ENCODE assay signal across 19 cellular contexts in the genomic region with DNA sequence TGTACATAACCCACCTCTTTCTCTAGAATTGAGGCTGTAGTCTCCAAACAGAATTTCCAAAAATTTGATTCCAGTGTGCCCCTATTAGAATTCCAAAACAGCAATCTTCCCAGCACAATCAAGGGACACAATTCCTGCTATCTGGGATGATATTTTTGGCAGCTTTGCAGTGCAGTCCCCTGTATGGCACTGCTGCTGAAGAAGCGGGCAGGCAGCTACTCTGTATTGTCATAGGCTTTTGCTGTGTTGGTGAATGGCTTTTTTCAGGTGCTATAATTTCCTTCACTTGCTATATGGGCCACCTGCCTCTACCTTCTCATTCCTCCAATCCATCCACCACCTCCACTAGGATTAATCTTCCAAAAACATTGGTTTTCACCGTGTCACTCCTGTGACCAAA.
DNase-seq lines count a peak whose midpoint lies in the region; ATAC-seq, FAIRE-seq and TF ChIP-seq lines count a peak whose summit lies in the region.
"Had no signal": no experiment of that assay in that cellular context is flagged by ENCODE, and none has a peak within 500 bp of the region (broad histone marks: within the 10 kb centered on the region; RNA-seq: fewer than 3 reads in every experiment).

No MANE protein-coding gene starts in this region.

- no peaks in the 10 kb centered on the region for H3K4me1 Mint-ChIP-seq in activated naive CD8-positive, alpha-beta T cell treated with anti-CD3 and anti-CD28 coated beads for 36 hours
- H3K4me1 Mint-ChIP-seq in neural progenitor cell: peaks cover 45% of the 10 kb centered on the region

- H3K9me3 ChIP-seq in breast epithelium: no peaks in the 10 kb centered on the region
- no peaks in the 10 kb centered on the region for H3K9me3 ChIP-seq in HepG2 (ENCODE audit: low read length)
- H3K9me3 ChIP-seq in tibial nerve: no peaks in the 10 kb centered on the region
- no peaks in the 10 kb centered on the region for H3K9me3 ChIP-seq in neural progenitor cell (ENCODE audit: low read depth)

- H3K4me1 ChIP-seq in breast epithelium: no peaks in the 10 kb centered on the region
- peaks cover 13% of the 10 kb centered on the region for H3K4me1 ChIP-seq in HepG2 (ENCODE audit: insufficient read depth, low read length)
- H3K4me1 ChIP-seq in tibial nerve: peaks cover 0 to 35% (median 14%) of the 10 kb centered on the region in 4 donors
- peaks cover 21% of the 10 kb centered on the region for H3K4me1 ChIP-seq in neural progenitor cell

- intact Hi-C loops in breast epithelium (cut with DNase I; ENCODE audit: low total_unique reads): no loop called here
- intact Hi-C loops in HepG2 (cut with micrococcal nuclease; ENCODE audit: unreplicated experiment): no loop called here

- no peak for FAIRE-seq in HepG2 (lab: Jason Lieb, UNC)
- FAIRE-seq: islet of Langerhans, small intestine had no signal

- H3K4me2 ChIP-seq in HepG2 (ENCODE audit: low read depth, low read length) (peak overlapping the region; percentile 45), neural progenitor cell (no peak overlapping the region)

- no peak overlapping the region for H2AFZ ChIP-seq in HepG2 (ENCODE audit: low read length)
- no peak overlapping the region for H2AFZ ChIP-seq in neural progenitor cell (replicated peaks)

- DNase-seq in RWPE1 (ENCODE audit: low spot score) (no peak), breast epithelium (ENCODE audit: low spot score in 2 of 2) (no peak), HepG2 (ENCODE audit: low spot score) (no peak), tibial nerve (ENCODE audit: low spot score in 2 of 2) (no peak), neural progenitor cell (ENCODE audit: low spot score) (no peak)
- DNase-seq in activated naive CD8-positive, alpha-beta T cell treated with anti-CD3 and anti-CD28 coated beads for 36 hours: no peak
- DNase-seq: activated CD8-positive, alpha-beta T cell treated with anti-CD3 and anti-CD28 coated beads for 36 hours; activated T-cell treated with anti-CD3 and anti-CD28 coated beads, Interleukin-2, amount 50 U/mL, for 72 hours; DND-41; MV-4-11; NCI-H2107; stimulated activated CD4-positive, alpha-beta T cell treated with anti-CD3 and anti-CD28 coated beads, Interleukin-4, amount 100 ng/mL, for 4 hours had no signal

- H3K27ac Mint-ChIP-seq in activated naive CD8-positive, alpha-beta T cell treated with anti-CD3 and anti-CD28 coated beads for 36 hours: no peak overlapping the region
- H3K27ac Mint-ChIP-seq in neural progenitor cell: no peak overlapping the region
- H3K27ac Mint-ChIP-seq: activated CD8-positive, alpha-beta T cell treated with anti-CD3 and anti-CD28 coated beads for 36 hours; activated T-cell treated with anti-CD3 and anti-CD28 coated beads, Interleukin-2, amount 50 U/mL, for 72 hours; dendritic cell treated with granulocyte-macrophage colony-stimulating factor and Interleukin-4, amounts not matched to agents 40 ng/mL and 50 ng/mL, for 4 days; IgD-negative memory B cell had no signal

- WGBS in HepG2 (ENCODE audit: low lambda C conversion rate): 92% methylated on average over 2 of the region's 2 CpGs
- WGBS in tibial nerve, 2 donors: 84 to 87% methylated on average over 2 of the region's 2 CpGs

- H3K27me3 ChIP-seq in breast epithelium (no peaks in the 10 kb centered on the region), HepG2 (ENCODE audit: control insufficient read depth in 1 of 2, insufficient read depth in 2 of 2, low read length in 2 of 2) (no peaks in the 10 kb centered on the region), tibial nerve (no peaks in the 10 kb centered on the region), neural progenitor cell (no peaks in the 10 kb centered on the region)

- TF ChIP-seq CTCF in RWPE1 (conservative IDR thresholded peaks at IDR 0.05; ENCODE audit: low read depth) (no peak), breast epithelium (IDR thresholded peaks at IDR 0.05) (no peak), HepG2 (CRISPR knock-in tag; IDR thresholded peaks at IDR 0.05) (no peak), tibial nerve (IDR thresholded peaks at IDR 0.05) (no peak), neural progenitor cell (IDR thresholded peaks at IDR 0.05) (no peak)

- H3K36me3 ChIP-seq in breast epithelium (no peaks in the 10 kb centered on the region), HepG2 (replicated peaks in 1 of 2; ENCODE audit: control insufficient read depth in 1 of 2, insufficient read depth in 2 of 2, low read length in 2 of 2) (no peaks in the 10 kb centered on the region), tibial nerve (no peaks in the 10 kb centered on the region), neural progenitor cell (no peaks in the 10 kb centered on the region)

- H3K4me3 ChIP-seq in breast epithelium: no peak overlapping the region
- H3K4me3 ChIP-seq in HepG2 (replicated peaks in 1 of 3; ENCODE audit: insufficient read depth in 1 of 3, low read depth in 2 of 3, low read length in 3 of 3): no peak overlapping the region
- H3K4me3 ChIP-seq in tibial nerve: no peak overlapping the region
- H3K4me3 ChIP-seq in neural progenitor cell: no peak overlapping the region
- H3K4me3 ChIP-seq: mucosa of descending colon had no signal

- CTCF ChIA-PET in RWPE1 (lab: Yijun Ruan, JAX) (no interaction called here), HepG2 (lab: Yijun Ruan, JAX; ENCODE audit: low intra/inter-chr PET ratio, low total read pairs) (no interaction called here)

- TF ChIP-seq RAD21 in HepG2 (CRISPR knock-in tag; IDR thresholded peaks at IDR 0.05): no peak

- POLR2A ChIA-PET in RWPE1 (lab: Yijun Ruan, JAX; ENCODE audit: low non-redundant PET): no interaction called here
- POLR2A ChIA-PET in HepG2 (lab: Yijun Ruan, JAX): no interaction called here

- no peaks in the 10 kb centered on the region for H3K79me2 ChIP-seq in HepG2 (ENCODE audit: insufficient read depth, low read length)
- no peaks in the 10 kb centered on the region for H3K79me2 ChIP-seq in neural progenitor cell (ENCODE audit: low read depth)
- H3K79me2 ChIP-seq: parathyroid adenoma had no signal

- H3F3A ChIP-seq in neural progenitor cell (ENCODE audit: low read depth): peaks cover 15% of the 10 kb centered on the region

- in situ Hi-C loops in HepG2 (cut with HindIII; ENCODE audit: extremely low pct_ligation_motif_present, low pct_unique_long_range_greater_than_20kb): no loop called here

- H3K36me3 Mint-ChIP-seq in activated naive CD8-positive, alpha-beta T cell treated with anti-CD3 and anti-CD28 coated beads for 36 hours: peaks cover 11% of the 10 kb centered on the region
- H3K36me3 Mint-ChIP-seq in neural progenitor cell: peaks cover 13% of the 10 kb centered on the region

- H3K27ac ChIP-seq in RWPE1 (peak overlapping the region; percentile 90), breast epithelium (peak overlapping the region; percentile 58 to 66), HepG2 (ENCODE audit: extremely low read length, insufficient read depth, low read length) (no peak overlapping the region), tibial nerve (peak overlapping the region in 3 of 4 donors; percentile 28 to 81 (median 74)), neural progenitor cell (no peak overlapping the region)
- H3K27ac ChIP-seq: parathyroid adenoma had no signal

- TF ChIP-seq POLR2A in breast epithelium (IDR thresholded peaks at IDR 0.05): no peak
- TF ChIP-seq POLR2A in HepG2 (IDR thresholded peaks at IDR 0.05; ENCODE audit: insufficient read depth in 1 of 2, low read depth in 2 of 2, low read length in 2 of 2): no peak
- no peak for TF ChIP-seq POLR2A in tibial nerve (IDR thresholded peaks at IDR 0.05)

- no TSS peak for BruUV-seq in HepG2 (replicated peaks; lab: Mats Ljungman, UMichigan)

- H3K4me3 Mint-ChIP-seq in activated naive CD8-positive, alpha-beta T cell treated with anti-CD3 and anti-CD28 coated beads for 36 hours: no peak overlapping the region
- no peak overlapping the region for H3K4me3 Mint-ChIP-seq in neural progenitor cell
- H3K4me3 Mint-ChIP-seq: activated CD8-positive, alpha-beta T cell treated with anti-CD3 and anti-CD28 coated beads for 36 hours; activated T-cell treated with anti-CD3 and anti-CD28 coated beads, Interleukin-2, amount 50 U/mL, for 72 hours; dendritic cell treated with granulocyte-macrophage colony-stimulating factor and Interleukin-4, amounts not matched to agents 40 ng/mL and 50 ng/mL, for 4 days; IgD-negative memory B cell had no signal

- TF ChIP-seq EP300 in HepG2 (IDR thresholded peaks at IDR 0.05; ENCODE audit: low read depth in 2 of 2, low read length in 2 of 2) (no peak), HepG2 (CRISPR knock-in tag; IDR thresholded peaks at IDR 0.05; ENCODE audit: borderline replicate concordance) (no peak), tibial nerve (IDR thresholded peaks at IDR 0.05) (no peak)

- peaks cover 1% of the 10 kb centered on the region for H3K9me3 Mint-ChIP-seq in activated naive CD8-positive, alpha-beta T cell treated with anti-CD3 and anti-CD28 coated beads for 36 hours
- peaks cover 13% of the 10 kb centered on the region for H3K9me3 Mint-ChIP-seq in neural progenitor cell

- H3K9ac ChIP-seq in HepG2 (ENCODE audit: insufficient read depth, low read depth, low read length) (no peak overlapping the region), neural progenitor cell (no peak overlapping the region)
- H3K9ac ChIP-seq: parathyroid adenoma had no signal

- H3K27me3 Mint-ChIP-seq in activated naive CD8-positive, alpha-beta T cell treated with anti-CD3 and anti-CD28 coated beads for 36 hours: no peaks in the 10 kb centered on the region
- H3K27me3 Mint-ChIP-seq in neural progenitor cell (ENCODE audit: insufficient read depth, low read depth): peaks cover 2% of the 10 kb centered on the region
- H3K27me3 Mint-ChIP-seq: activated CD8-positive, alpha-beta T cell treated with anti-CD3 and anti-CD28 coated beads for 36 hours; dendritic cell treated with granulocyte-macrophage colony-stimulating factor and Interleukin-4, amounts not matched to agents 40 ng/mL and 50 ng/mL, for 4 days; IgD-negative memory B cell had no signal

- ATAC-seq in HepG2: peak; percentile 40
- ATAC-seq in HG02938 (IDR thresholded peaks at IDR 0.05; ENCODE audit: unreplicated experiment): no peak
- ATAC-seq: activated CD8-positive, alpha-beta T cell treated with anti-CD3 and anti-CD28 coated beads for 36 hours; activated T-cell treated with anti-CD3 and anti-CD28 coated beads, Interleukin-2, amount 50 U/mL, for 72 hours had no signal

- H4K20me1 ChIP-seq in HepG2 (ENCODE audit: insufficient read depth, low read length) (no peaks in the 10 kb centered on the region), neural progenitor cell (ENCODE audit: low read depth) (peaks cover 14% of the 10 kb centered on the region)

TF ChIP-seq in HepG2, 621 proteins besides CTCF, POLR2A, EP300 and RAD21 (continues in another document):
- TF ChIP-seq SIN3B (IDR thresholded peaks at IDR 0.05; ENCODE audit: low read length): no peak
- TF ChIP-seq ZNF510 (CRISPR knock-in tag; IDR thresholded peaks at IDR 0.05; ENCODE audit: low read depth): no peak

Comparison
In these comparisons a context has a peak if more than half of its experiments do, and no peak if none do; other contexts are left out.
1. H3K27ac ChIP-seq: peak in RWPE1 (single experiment), breast epithelium (2 of 2) and tibial nerve (3 of 4); none in HepG2 (single experiment) and neural progenitor cell (single experiment).